Comparison of ENCODE assay signal across 9 cellular contexts in the genomic region with DNA sequence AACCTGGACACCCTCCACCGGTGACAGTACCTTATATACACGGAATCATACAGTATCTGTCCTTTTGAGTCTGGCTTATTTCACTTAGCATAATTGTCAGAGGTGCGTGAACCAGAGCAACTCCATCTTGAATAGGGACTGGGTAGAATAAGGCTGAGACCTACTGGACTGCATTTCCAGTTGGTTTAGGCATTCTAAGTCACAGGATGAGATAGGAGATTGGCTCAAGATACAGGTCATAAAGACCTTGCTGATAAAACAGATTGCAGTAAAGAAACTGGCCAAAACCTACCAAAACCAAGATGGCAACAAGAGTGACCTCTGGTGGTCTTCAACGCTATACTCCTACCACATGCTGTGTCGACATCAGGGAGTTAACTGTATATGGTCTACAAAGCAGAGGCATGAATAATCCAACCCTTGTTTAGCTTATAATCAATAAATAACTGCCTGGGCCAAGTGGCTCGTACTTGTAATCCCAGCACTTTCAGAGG. TPM values are rescaled to one million over a fixed set of nuclear protein-coding genes. Genes with fewer than 3 reads are reported as not detected.
DNase-seq lines count a peak whose midpoint lies in the region; ATAC-seq, FAIRE-seq and TF ChIP-seq lines count a peak whose summit lies in the region.
"Had no signal": no experiment of that assay in that cellular context is flagged by ENCODE, and none has a peak within 500 bp of the region (broad histone marks: within the 10 kb centered on the region; RNA-seq: fewer than 3 reads in every experiment).

No MANE protein-coding gene starts in this region.

- TF ChIP-seq EP300 in GM12878 (IDR thresholded peaks at IDR 0.05; ENCODE audit: borderline replicate concordance in 1 of 2, control insufficient read depth in 1 of 2, low read depth in 2 of 2, low read length in 2 of 2) = no peak

- intact Hi-C loops in GM12878 (cut with micrococcal nuclease; ENCODE audit: unreplicated experiment) = no loop called here
- intact Hi-C loops in uterus (cut with DNase I; ENCODE audit: low total_unique reads) = no loop called here

- H3K9ac ChIP-seq in GM12878 (ENCODE audit: control insufficient read depth, insufficient read depth, low read length) = no peak overlapping the region

- TF ChIP-seq RAD21 in GM12878 (IDR thresholded peaks at IDR 0.05; ENCODE audit: insufficient read depth, low read depth, low read length) = peak; percentile 46

- peak overlapping the region; percentile 67 to 96 (median 93) for H3K27ac Mint-ChIP-seq in nephron

- peak overlapping the region; percentile 11 for H3K4me3 Mint-ChIP-seq in activated T-cell treated with anti-CD3 and anti-CD28 coated beads, Interleukin-2, amount 50 U/mL, for 4 hours
- H3K4me3 Mint-ChIP-seq in nephron = peak overlapping the region; percentile 29 to 64 (median 59)

- H3K36me3 ChIP-seq in GM12878 (ENCODE audit: control insufficient read depth in 2 of 2, insufficient read depth in 2 of 2, low read length in 1 of 2) (peaks cover 0 to 9% of the 10 kb centered on the region in 2 experiments; a peak in 3 of 4 replicates), uterus (no peaks in the 10 kb centered on the region)

- RAD21 ChIA-PET in GM12878 (lab: Charles Lee; ENCODE audit: unreplicated experiment) = interaction anchor here (1.3 to 4.8 kb wide), 4 partner anchors 17 to 57 kb away, joined by 6 to 44 read pairs (median 14); a partner anchor contains a TSS

- WGBS in GM12878 (ENCODE audit: insufficient coverage, insufficient replicate concordance, low lambda C conversion rate, missing lambda C conversion rate) = 69% methylated on average over 6 of the region's 6 CpGs

- no peaks in the 10 kb centered on the region for H3K9me3 Mint-ChIP-seq in activated T-cell treated with anti-CD3 and anti-CD28 coated beads, Interleukin-2, amount 50 U/mL, for 4 hours
- no peaks in the 10 kb centered on the region for H3K9me3 Mint-ChIP-seq in nephron

- no TSS peak for BruUV-seq in GM12878 (replicated peaks; lab: Mats Ljungman, UMichigan)

- no peak for DNase-seq in activated T-cell treated with anti-CD3 and anti-CD28 coated beads, Interleukin-2, amount 50 U/mL, for 4 hours
- no peak for DNase-seq in activated T-cell treated with anti-CD3 and anti-CD28 coated beads, Interleukin-2, amount 50 U/mL, for 48 hours
- peak; percentile 39 for DNase-seq in NCI-H2227 (lab: John Stamatoyannopoulos, UW; ENCODE audit: unreplicated experiment)
- no peak for DNase-seq in GM12878 (ENCODE audit: low read depth, low spot score)
- no peak for DNase-seq in uterus
- DNase-seq in mucosa of gallbladder (ENCODE audit: low spot score) = no peak
- no peak for DNase-seq in NCI-H187 (lab: John Stamatoyannopoulos, UW)

- POLR2A ChIA-PET in GM12878 (lab: Charles Lee) = interaction anchor here (0.7 to 4.4 kb wide), 11 partner anchors 10 to 223 kb away, joined by 3 to 41 read pairs (median 6); a partner anchor contains a TSS

- TF ChIP-seq CTCF in GM12878 (IDR thresholded peaks at IDR 0.05 in 2 of 3, conservative IDR thresholded peaks at IDR 0.05 in 1 of 3; ENCODE audit: control insufficient read depth in 2 of 3, extremely low read depth in 1 of 3, insufficient read depth in 1 of 3, low read depth in 3 of 3, low read length in 3 of 3) (peak; percentile 34 to 39 (median 35); a peak in 3 of 6 replicates), nephron (IDR thresholded peaks at IDR 0.05; ENCODE audit: unreplicated experiment in 3 of 3) (peak in 2 of 3 experiments; percentile 17 to 50), uterus (IDR thresholded peaks at IDR 0.05) (peak in 2 of 4 experiments; percentile 26 to 33)

- no peak overlapping the region for H2AFZ ChIP-seq in GM12878 (ENCODE audit: control insufficient read depth, low read depth, low read length)

- peaks cover 22% of the 10 kb centered on the region for H3K4me1 Mint-ChIP-seq in activated T-cell treated with anti-CD3 and anti-CD28 coated beads, Interleukin-2, amount 50 U/mL, for 4 hours (ENCODE audit: low read depth)
- peaks cover 22% of the 10 kb centered on the region for H3K4me1 Mint-ChIP-seq in nephron

- H3K27ac ChIP-seq in GM12878 (ENCODE audit: control insufficient read depth, insufficient read depth) (peak overlapping the region; percentile 99), uterus (no peak overlapping the region)

- peak overlapping the region; percentile 43; the same call in 1 of the 2 replicates for H3K4me3 ChIP-seq in GM12878
- no peak overlapping the region for H3K4me3 ChIP-seq in uterus

- peaks cover 14% of the 10 kb centered on the region for H3K4me1 ChIP-seq in GM12878 (ENCODE audit: control insufficient read depth, insufficient read depth, low read length)
- no peaks in the 10 kb centered on the region for H3K4me1 ChIP-seq in uterus

- no peak for FAIRE-seq in GM12878 (lab: Jason Lieb, UNC)

- H3K27me3 ChIP-seq in GM12878 (replicated peaks in 1 of 2; ENCODE audit: control insufficient read depth in 2 of 2, insufficient read depth in 2 of 2, low read length in 1 of 2) (no peaks in the 10 kb centered on the region), uterus (no peaks in the 10 kb centered on the region)

- H3K4me2 ChIP-seq in GM12878 (ENCODE audit: control insufficient read depth, insufficient read depth) = peak overlapping the region; percentile 52

- peaks cover 15% of the 10 kb centered on the region for H3K36me3 Mint-ChIP-seq in activated T-cell treated with anti-CD3 and anti-CD28 coated beads, Interleukin-2, amount 50 U/mL, for 4 hours (ENCODE audit: insufficient read depth)
- H3K36me3 Mint-ChIP-seq in nephron (ENCODE audit: low read depth) = peaks cover 13% of the 10 kb centered on the region

- H3K9me3 ChIP-seq in GM12878 (replicated peaks; ENCODE audit: control insufficient read depth, insufficient read depth, low read length) = no peaks in the 10 kb centered on the region
- H3K9me3 ChIP-seq in uterus = no peaks in the 10 kb centered on the region

- no peaks in the 10 kb centered on the region for H3K27me3 Mint-ChIP-seq in activated T-cell treated with anti-CD3 and anti-CD28 coated beads, Interleukin-2, amount 50 U/mL, for 4 hours (ENCODE audit: low read depth)
- no peaks in the 10 kb centered on the region for H3K27me3 Mint-ChIP-seq in nephron (ENCODE audit: low read depth)

- H3K79me2 ChIP-seq in GM12878 (ENCODE audit: control insufficient read depth, insufficient read depth, low read length) = peaks cover 36% of the 10 kb centered on the region

- no peak for ATAC-seq in activated T-cell treated with anti-CD3 and anti-CD28 coated beads, Interleukin-2, amount 50 U/mL, for 4 hours
- peak; percentile 18 for ATAC-seq in GM12878

- TF ChIP-seq POLR2A in GM12878 (IDR thresholded peaks at IDR 0.05; ENCODE audit: low read depth, low read length) (no peak), uterus (IDR thresholded peaks at IDR 0.05) (no peak)

- in situ Hi-C loops in GM12878 (cut with MboI) = no loop called here

- no peaks in the 10 kb centered on the region for H4K20me1 ChIP-seq in GM12878 (ENCODE audit: control insufficient read depth, insufficient read depth)

- CTCF ChIA-PET in GM12878 (lab: Yijun Ruan, JAX) = interaction anchor here (0.9 to 5.3 kb wide), 11 partner anchors 9 to 134 kb away, joined by 3 to 74 read pairs (median 5); a partner anchor contains a TSS

- SMC1A ChIA-PET in GM12878 (lab: Charles Lee; ENCODE audit: uncharacterized antibody, unreplicated experiment) = interaction anchor here (1.0 to 5.8 kb wide), 7 partner anchors 10 to 287 kb away, joined by 3 to 44 read pairs (median 4); a partner anchor contains a TSS

RNA-seq across cellular contexts. Expression of a gene that starts 1.4 kb away (rescaled TPM):
- 100 to 1,000 TPM; 185 to 214 (median 189) TPM for total RNA-seq in activated T-cell treated with anti-CD3 and anti-CD28 coated beads, Interleukin-2, amount 50 U/mL, for 4 hours
- 189 TPM in 2 replicates for total RNA-seq in GM12878 (2013; cell fraction: nucleolus; rRNA removed)
- total RNA-seq in GM12878 (2014; rRNA removed) (432 and 495 TPM in 2 replicates), GM12878 (2014; rRNA removed; fragmentation: Illumina TruSeq; extraction: Trizol) (446 and 482 TPM in 2 replicates), GM12878 (2021) (507 and 547 TPM in 2 replicates), uterus (100 to 1,000 TPM in 2 of 4 donors, 10 to 100 TPM in 2; 23.8 to 113 (median 99.6) TPM), mucosa of gallbladder (269 TPM)
- polyA plus RNA-seq in GM12878 (2011; ENCODE audit: low read depth) = 263 TPM
- polyA plus RNA-seq in GM12878 (2011; rRNA removed) (608 and 753 TPM in 2 replicates), GM12878 (2014; fragmentation: Illumina TruSeq; extraction: Trizol) (467 and 549 TPM in 2 replicates), GM12878 (2014; fragmentation: Nextera tagmentation; extraction: Ambion mirVana) (1,000 to 10,000 TPM; 1,058 to 1,156 TPM), GM12878 (2014; rRNA removed) (532 and 553 TPM in 2 replicates), GM12878 (2016; fragmentation: Nextera tagmentation; extraction: Ambion mirVana) (100 to 1,000 TPM; 405 to 437 TPM)
- polyA plus RNA-seq in GM12878 (2011; cell fraction: cytosol; rRNA removed) = 639 and 664 TPM in 2 replicates
- polyA plus RNA-seq in GM12878 (2011; cell fraction: nucleus; rRNA removed) = 648 and 692 TPM in 2 replicates
- 409 and 448 TPM in 2 replicates for polyA plus RNA-seq in GM12878 (2012)
- polyA minus RNA-seq in GM12878 (2011; rRNA and poly(A)+ RNA removed) = 290 and 378 TPM in 2 replicates
- 141 and 143 TPM in 2 replicates for polyA minus RNA-seq in GM12878 (2011; cell fraction: cytosol; rRNA and poly(A)+ RNA removed)
- polyA minus RNA-seq in GM12878 (2011; cell fraction: nucleus; rRNA and poly(A)+ RNA removed) = 112 and 142 TPM in 2 replicates

RNA-seq across cellular contexts. Expression of a gene that starts 6.1 kb away (rescaled TPM):
- total RNA-seq in activated T-cell treated with anti-CD3 and anti-CD28 coated beads, Interleukin-2, amount 50 U/mL, for 4 hours = under 1 TPM in 2 of 3 donors, not detected in 1; 0.13 to 0.14 TPM
- total RNA-seq in GM12878 (2013; cell fraction: nucleolus; rRNA removed) = not detected in 2 replicates
- total RNA-seq in GM12878 (2014; rRNA removed) (not detected in 2 replicates), GM12878 (2014; rRNA removed; fragmentation: Illumina TruSeq; extraction: Trizol) (not detected in 2 replicates), GM12878 (2021) (0.08 and 0.13 TPM in 2 replicates), uterus (under 1 TPM in 1 of 4 donors, not detected in 3; 0.21 TPM), mucosa of gallbladder (1.7 TPM)
- not detected for polyA plus RNA-seq in GM12878 (2011; ENCODE audit: low read depth)
- polyA plus RNA-seq in GM12878 (2011; rRNA removed) (not detected in 2 replicates), GM12878 (2014; fragmentation: Illumina TruSeq; extraction: Trizol) (0.04 and 0.08 TPM in 2 replicates), GM12878 (2014; fragmentation: Nextera tagmentation; extraction: Ambion mirVana) (under 1 TPM in 1 of 2 experiments, not detected in 1; 0.15 TPM), GM12878 (2014; rRNA removed) (not detected in 2 replicates), GM12878 (2016; fragmentation: Nextera tagmentation; extraction: Ambion mirVana) (not detected)
- 0.02 TPM in 1 of 2 replicates, not detected in the other for polyA plus RNA-seq in GM12878 (2011; cell fraction: cytosol; rRNA removed)
- 0.04 and 0.13 TPM in 2 replicates for polyA plus RNA-seq in GM12878 (2011; cell fraction: nucleus; rRNA removed)
- 0.03 TPM in 1 of 2 replicates, not detected in the other for polyA plus RNA-seq in GM12878 (2012)
- not detected in 2 replicates for polyA minus RNA-seq in GM12878 (2011; rRNA and poly(A)+ RNA removed)
- polyA minus RNA-seq in GM12878 (2011; cell fraction: cytosol; rRNA and poly(A)+ RNA removed) = not detected in 2 replicates
- polyA minus RNA-seq in GM12878 (2011; cell fraction: nucleus; rRNA and poly(A)+ RNA removed) = not detected in 2 replicates
- total RNA-seq: subcutaneous adipose tissue had no signal

RNA-seq across cellular contexts. Expression of a gene that starts 13.4 kb away (rescaled TPM):
- total RNA-seq in activated T-cell treated with anti-CD3 and anti-CD28 coated beads, Interleukin-2, amount 50 U/mL, for 4 hours = 10 to 100 TPM; 28.1 to 31.9 (median 30.2) TPM
- 7.6 and 10.6 TPM in 2 replicates for total RNA-seq in GM12878 (2013; cell fraction: nucleolus; rRNA removed)
- 10.6 and 11.1 TPM in 2 replicates for total RNA-seq in GM12878 (2014; rRNA removed)
- 4.7 and 5.1 TPM in 2 replicates for total RNA-seq in GM12878 (2014; rRNA removed; fragmentation: Illumina TruSeq; extraction: Trizol)
- total RNA-seq in GM12878 (2021) = 17.7 and 19.9 TPM in 2 replicates
- 7.7 TPM for polyA plus RNA-seq in GM12878 (2011; ENCODE audit: low read depth)
- polyA plus RNA-seq in GM12878 (2011; rRNA removed) = 9.2 and 13.9 TPM in 2 replicates
- polyA plus RNA-seq in GM12878 (2011; cell fraction: cytosol; rRNA removed) = 16.9 and 27.2 TPM in 2 replicates
- polyA plus RNA-seq in GM12878 (2011; cell fraction: nucleus; rRNA removed) = 52.8 and 62.4 TPM in 2 replicates
- 9.1 and 11.1 TPM in 2 replicates for polyA plus RNA-seq in GM12878 (2012)
- polyA plus RNA-seq in GM12878 (2014; fragmentation: Illumina TruSeq; extraction: Trizol) = 7.6 and 10.0 TPM in 2 replicates
- polyA plus RNA-seq in GM12878 (2014; fragmentation: Nextera tagmentation; extraction: Ambion mirVana) = 1 to 10 TPM; 1.1 to 5.4 TPM
- 23.0 and 23.7 TPM in 2 replicates for polyA plus RNA-seq in GM12878 (2014; rRNA removed)
- polyA plus RNA-seq in GM12878 (2016; fragmentation: Nextera tagmentation; extraction: Ambion mirVana) = 10 to 100 TPM; 13.6 to 18.5 TPM
- 6.7 and 11.6 TPM in 2 replicates for polyA minus RNA-seq in GM12878 (2011; rRNA and poly(A)+ RNA removed)
- polyA minus RNA-seq in GM12878 (2011; cell fraction: cytosol; rRNA and poly(A)+ RNA removed) = 5.8 and 6.3 TPM in 2 replicates
- polyA minus RNA-seq in GM12878 (2011; cell fraction: nucleus; rRNA and poly(A)+ RNA removed) = 10.4 and 19.3 TPM in 2 replicates
- total RNA-seq in uterus = 10 to 100 TPM; 13.8 to 49.1 (median 35.9) TPM
- 58.8 TPM for total RNA-seq in mucosa of gallbladder

RNA-seq across cellular contexts. Expression of a gene that starts 30.0 kb away (rescaled TPM):
- total RNA-seq in activated T-cell treated with anti-CD3 and anti-CD28 coated beads, Interleukin-2, amount 50 U/mL, for 4 hours = 1 to 10 TPM; 1.1 to 1.3 (median 1.3) TPM
- total RNA-seq in GM12878 (2013; cell fraction: nucleolus; rRNA removed) = 2.0 and 3.4 TPM in 2 replicates
- total RNA-seq in GM12878 (2014; rRNA removed) (1.6 and 2.5 TPM in 2 replicates), GM12878 (2014; rRNA removed; fragmentation: Illumina TruSeq; extraction: Trizol) (1.2 and 1.7 TPM in 2 replicates), GM12878 (2021) (2.5 and 2.8 TPM in 2 replicates), uterus (1 to 10 TPM in 2 of 4 donors, not detected in 2; 4.2 to 5.5 TPM), mucosa of gallbladder (8.7 TPM)
- 1.1 TPM for polyA plus RNA-seq in GM12878 (2011; ENCODE audit: low read depth)
- polyA plus RNA-seq in GM12878 (2011; rRNA removed) (1.6 and 2.5 TPM in 2 replicates), GM12878 (2014; fragmentation: Illumina TruSeq; extraction: Trizol) (1.9 and 3.1 TPM in 2 replicates), GM12878 (2014; fragmentation: Nextera tagmentation; extraction: Ambion mirVana) (under 1 TPM; 0.08 to 0.31 TPM), GM12878 (2014; rRNA removed) (3.7 and 4.1 TPM in 2 replicates), GM12878 (2016; fragmentation: Nextera tagmentation; extraction: Ambion mirVana) (1 to 10 TPM; 1.7 to 1.8 TPM)
- 2.6 and 3.6 TPM in 2 replicates for polyA plus RNA-seq in GM12878 (2011; cell fraction: cytosol; rRNA removed)
- 26.8 and 30.1 TPM in 2 replicates for polyA plus RNA-seq in GM12878 (2011; cell fraction: nucleus; rRNA removed)
- 1.8 and 1.9 TPM in 2 replicates for polyA plus RNA-seq in GM12878 (2012)
- polyA minus RNA-seq in GM12878 (2011; rRNA and poly(A)+ RNA removed) = 1.4 and 1.6 TPM in 2 replicates
- polyA minus RNA-seq in GM12878 (2011; cell fraction: cytosol; rRNA and poly(A)+ RNA removed) = 1.7 and 3.6 TPM in 2 replicates
- 2.3 and 5.5 TPM in 2 replicates for polyA minus RNA-seq in GM12878 (2011; cell fraction: nucleus; rRNA and poly(A)+ RNA removed)

RNA-seq across cellular contexts. Expression of a gene that starts 34.0 kb away (rescaled TPM):
- 10 to 100 TPM; 64.2 to 68.4 (median 66.3) TPM for total RNA-seq in activated T-cell treated with anti-CD3 and anti-CD28 coated beads, Interleukin-2, amount 50 U/mL, for 4 hours
- total RNA-seq in GM12878 (2013; cell fraction: nucleolus; rRNA removed) = 90.4 and 96.0 TPM in 2 replicates
- total RNA-seq in GM12878 (2014; rRNA removed) (42.3 and 45.9 TPM in 2 replicates), GM12878 (2014; rRNA removed; fragmentation: Illumina TruSeq; extraction: Trizol) (27.2 and 29.3 TPM in 2 replicates), GM12878 (2021) (62.3 and 63.1 TPM in 2 replicates), uterus (10 to 100 TPM; 25.4 to 75.3 (median 39.3) TPM), mucosa of gallbladder (73.7 TPM)
- polyA plus RNA-seq in GM12878 (2011; ENCODE audit: low read depth) = 25.1 TPM
- polyA plus RNA-seq in GM12878 (2011; rRNA removed) (50.2 and 76.9 TPM in 2 replicates), GM12878 (2014; fragmentation: Illumina TruSeq; extraction: Trizol) (54.9 and 55.6 TPM in 2 replicates), GM12878 (2014; fragmentation: Nextera tagmentation; extraction: Ambion mirVana) (10 to 100 TPM; 11.1 to 17.8 TPM), GM12878 (2014; rRNA removed) (81.9 and 83.7 TPM in 2 replicates), GM12878 (2016; fragmentation: Nextera tagmentation; extraction: Ambion mirVana) (10 to 100 TPM; 23.4 to 27.5 TPM)
- polyA plus RNA-seq in GM12878 (2011; cell fraction: cytosol; rRNA removed) = 55.4 and 60.6 TPM in 2 replicates
- 687 and 698 TPM in 2 replicates for polyA plus RNA-seq in GM12878 (2011; cell fraction: nucleus; rRNA removed)
- polyA plus RNA-seq in GM12878 (2012) = 38.5 and 52.1 TPM in 2 replicates
- polyA minus RNA-seq in GM12878 (2011; rRNA and poly(A)+ RNA removed) = 64.9 and 65.5 TPM in 2 replicates
- polyA minus RNA-seq in GM12878 (2011; cell fraction: cytosol; rRNA and poly(A)+ RNA removed) = 14.3 and 18.9 TPM in 2 replicates
- polyA minus RNA-seq in GM12878 (2011; cell fraction: nucleus; rRNA and poly(A)+ RNA removed) = 76.3 and 124 TPM in 2 replicates
